Comparison of ENCODE assay signal across 8 cellular contexts in the genomic region with DNA sequence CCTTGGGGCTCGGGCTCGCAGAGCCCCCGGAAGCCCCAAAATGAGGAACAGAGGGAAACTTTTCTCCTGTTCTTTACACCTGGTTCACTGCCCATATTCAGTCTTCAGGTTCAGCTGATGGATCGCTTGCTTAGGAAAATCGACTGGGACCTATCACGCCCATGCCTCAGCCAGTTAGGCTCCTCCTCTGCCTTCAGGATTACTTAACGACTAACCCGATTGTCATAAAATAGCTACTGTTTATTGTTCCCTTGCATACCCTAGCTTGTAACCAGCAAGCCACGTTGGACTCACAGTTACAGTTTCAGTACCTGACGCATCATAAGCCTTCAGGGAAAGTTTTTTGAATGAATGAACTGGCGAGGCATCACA. TPM values are rescaled to one million over a fixed set of nuclear protein-coding genes. Genes with fewer than 3 reads are reported as not detected.
DNase-seq lines count a peak whose midpoint lies in the region; ATAC-seq and TF ChIP-seq lines count a peak whose summit lies in the region.

No MANE protein-coding gene starts in this region.

- H3K79me2 ChIP-seq in trophoblast cell (ENCODE audit: control insufficient read depth, insufficient read depth, low read length, poor library complexity), result peaks cover 12% of the 10 kb centered on the region

- H3K9me3 ChIP-seq in Peyer's patch (no peaks in the 10 kb centered on the region), esophagus (ENCODE audit: control insufficient read depth in 2 of 2, insufficient read depth in 1 of 2, low read depth in 1 of 2, low read length in 1 of 2) (no peaks in the 10 kb centered on the region), trophoblast cell (ENCODE audit: insufficient read depth, low read depth, low read length) (no peaks in the 10 kb centered on the region)

- no peak overlapping the region for H2AFZ ChIP-seq in trophoblast cell (ENCODE audit: insufficient read depth, low read length, poor library complexity)

- no peak overlapping the region for H2BK5ac ChIP-seq in trophoblast cell (ENCODE audit: low read depth, low read length, poor library complexity)

- no peak overlapping the region for H3K23ac ChIP-seq in trophoblast cell (ENCODE audit: low read length)

- H2BK120ac ChIP-seq in trophoblast cell (ENCODE audit: insufficient read depth, low read length, poor library complexity), result no peak overlapping the region

- 2 to 3% methylated on average over 11 of the region's 11 CpGs for WGBS in esophagus, 2 donors
- no CpG with 5 or more reads among the region's 11 CpGs for WGBS in trophoblast cell (ENCODE audit: extremely low coverage, insufficient coverage, insufficient read length)

- no peak for TF ChIP-seq CTCF in Peyer's patch (IDR thresholded peaks at IDR 0.05)

- no peak overlapping the region for H2BK12ac ChIP-seq in trophoblast cell (ENCODE audit: low read length)

- no peaks in the 10 kb centered on the region for H3K27me3 ChIP-seq in Peyer's patch
- H3K27me3 ChIP-seq in esophagus (ENCODE audit: control insufficient read depth in 1 of 2, insufficient read depth in 2 of 2, low read length in 2 of 2), result no peaks in the 10 kb centered on the region
- no peaks in the 10 kb centered on the region for H3K27me3 ChIP-seq in trophoblast cell (ENCODE audit: insufficient read depth, low read length)

- peaks cover 0 to 34% (median 9%) of the 10 kb centered on the region in 4 donors for H3K4me1 ChIP-seq in Peyer's patch
- H3K4me1 ChIP-seq in esophagus (ENCODE audit: control insufficient read depth in 2 of 2, insufficient read depth in 2 of 2, low read length in 1 of 2), result peaks cover 0 to 5% of the 10 kb centered on the region in 2 donors
- peaks cover 4 to 6% of the 10 kb centered on the region in 2 experiments for H3K4me1 ChIP-seq in trophoblast cell (ENCODE audit: control insufficient read depth in 1 of 2, insufficient read depth in 2 of 2, low read length in 2 of 2)

- peak; percentile 2 for ATAC-seq in GM21423 (IDR thresholded peaks at IDR 0.05; ENCODE audit: unreplicated experiment)
- no peak for ATAC-seq in GM18858 (IDR thresholded peaks at IDR 0.05; ENCODE audit: unreplicated experiment)
- ATAC-seq in HG03457 (IDR thresholded peaks at IDR 0.05; ENCODE audit: unreplicated experiment), result no peak
- ATAC-seq in GM21619 (IDR thresholded peaks at IDR 0.05; ENCODE audit: unreplicated experiment), result no peak

- H4K8ac ChIP-seq in trophoblast cell (ENCODE audit: low read depth, low read length), result no peak overlapping the region

- H3K9ac ChIP-seq in trophoblast cell (ENCODE audit: low read length), result peak overlapping the region; percentile 100

- H3K27ac ChIP-seq in Peyer's patch (peak overlapping the region; percentile 95 to 99 (median 96)), esophagus (ENCODE audit: low read depth in 2 of 2, low read length in 1 of 2) (peak overlapping the region; percentile 96 to 98), trophoblast cell (ENCODE audit: low read depth, low read length) (no peak overlapping the region)

- TF ChIP-seq POLR2A in Peyer's patch (IDR thresholded peaks at IDR 0.05), result no peak

- H3K4ac ChIP-seq in trophoblast cell (ENCODE audit: low read depth, low read length), result peak overlapping the region; percentile 98

- no peak overlapping the region for H4K91ac ChIP-seq in trophoblast cell (ENCODE audit: low read depth, low read length)

- DNase-seq in Peyer's patch (no peak), trophoblast cell (no peak), nucleus accumbens (lab: John Stamatoyannopoulos, UW) (no peak)

- H3K4me3 ChIP-seq in Peyer's patch, result peak overlapping the region; percentile 80 to 100 (median 94)
- peak overlapping the region; percentile 82 to 96 for H3K4me3 ChIP-seq in esophagus (ENCODE audit: low read depth in 1 of 2, low read length in 2 of 2)
- peak overlapping the region; percentile 100 for H3K4me3 ChIP-seq in trophoblast cell (ENCODE audit: low read depth, low read length)

- H3K4me2 ChIP-seq in trophoblast cell (ENCODE audit: low read length), result peak overlapping the region; percentile 99

- H3K36me3 ChIP-seq in Peyer's patch (peaks cover 0 to 46% (median 3%) of the 10 kb centered on the region in 3 donors), esophagus (ENCODE audit: control insufficient read depth in 2 of 2, insufficient read depth in 2 of 2, low read length in 1 of 2) (peaks cover 5 to 10% of the 10 kb centered on the region in 2 donors), trophoblast cell (ENCODE audit: control insufficient read depth in 1 of 2, insufficient read depth in 2 of 2, low read length in 2 of 2) (peaks cover 30 to 34% of the 10 kb centered on the region in 2 experiments)

- H3K18ac ChIP-seq in trophoblast cell (ENCODE audit: low read length), result no peak overlapping the region

- peak overlapping the region; percentile 19 for H3K14ac ChIP-seq in trophoblast cell (ENCODE audit: low read length)

- no peak overlapping the region for H4K12ac ChIP-seq in trophoblast cell (ENCODE audit: low read depth, low read length)

- peaks cover 8% of the 10 kb centered on the region for H3K79me1 ChIP-seq in trophoblast cell (ENCODE audit: low read length)

- no peak overlapping the region for H2AK5ac ChIP-seq in trophoblast cell (ENCODE audit: low read length)

RNA-seq across cellular contexts. Expression of gene TARDBP, which starts 0.7 kb away (rescaled TPM):
- total RNA-seq in Peyer's patch, result 100 to 1,000 TPM; 141 to 313 (median 167) TPM
- 100 to 1,000 TPM in 1 of 2 donors, 10 to 100 TPM in 1; 69.0 to 115 TPM for polyA plus RNA-seq in esophagus
- polyA plus RNA-seq in trophoblast cell (2013), result 196 and 202 TPM in 2 replicates

RNA-seq across cellular contexts. Expression of gene MASP2, which starts 33.9 kb away (rescaled TPM):
- total RNA-seq in Peyer's patch, result not detected
- under 1 TPM in 1 of 2 donors, not detected in 1; 0.02 TPM for polyA plus RNA-seq in esophagus
- polyA plus RNA-seq in trophoblast cell (2013), result 0.14 and 0.18 TPM in 2 replicates

RNA-seq across cellular contexts. Expression of gene SRM, which starts 46.7 kb away (rescaled TPM):
- 10 to 100 TPM in 3 of 4 donors, 1 to 10 TPM in 1; 9.3 to 38.6 (median 19.8) TPM for total RNA-seq in Peyer's patch
- 10 to 100 TPM; 58.4 to 65.2 TPM for polyA plus RNA-seq in esophagus
- 137 and 143 TPM in 2 replicates for polyA plus RNA-seq in trophoblast cell (2013)
